19 cellular contexts compared by ENCODE assay signal in the genomic region with DNA sequence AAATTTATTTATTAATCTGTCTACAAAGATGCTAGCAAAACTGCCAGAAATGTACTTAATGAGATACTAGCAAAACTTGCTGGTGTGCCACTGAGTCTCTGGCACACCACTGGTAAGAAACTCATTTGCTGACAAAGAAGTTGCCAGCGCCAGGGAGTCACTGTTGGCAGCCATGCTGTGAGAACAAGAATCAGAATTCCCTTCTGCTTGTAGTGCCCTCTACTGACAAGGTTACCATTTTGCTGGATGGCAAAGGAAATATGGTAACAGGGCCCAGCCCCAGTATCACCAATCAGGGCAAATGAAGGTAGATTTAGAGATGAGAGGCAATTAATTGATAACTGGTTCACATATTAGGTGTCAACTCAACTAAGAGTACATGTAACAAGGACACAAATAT.
"Had no signal": no experiment of that assay in that cellular context is flagged by ENCODE, and none has a peak within 500 bp of the region (broad histone marks: within the 10 kb centered on the region; RNA-seq: fewer than 3 reads in every experiment).

No MANE protein-coding gene starts in this region.

- ATAC-seq: activated naive CD8-positive, alpha-beta T cell treated with anti-CD3 and anti-CD28 coated beads, Interleukin-2, amount 50 U/mL, for 24 hours; effector memory CD8-positive, alpha-beta T cell; gastrocnemius medialis; heart left ventricle; left colon; lower lobe of right lung; sciatic nerve; stimulated activated naive CD8-positive, alpha-beta T cell treated with anti-CD3 and anti-CD28 coated beads, Interleukin-15, Interleukin-2, amounts not matched to agents 100 U/mL and 50 U/mL, for 24 hours had no signal

- H3K27ac Mint-ChIP-seq: activated naive CD4-positive, alpha-beta T cell treated with anti-CD3 and anti-CD28 coated beads for 36 hours; activated naive CD8-positive, alpha-beta T cell treated with anti-CD3 and anti-CD28 coated beads, Interleukin-2, amount 50 U/mL, for 24 hours; activated T-helper 2 cell treated with anti-CD3 and anti-CD28 coated beads, Interferon-gamma antibody, Interleukin-2, Interleukin-4, amounts not matched to agents 10 μg/mL and 5 μg/mL and 100 μg/mL, durations not matched to agents 14 hours and 24 hours and 36 hours; dendritic cell treated with granulocyte-macrophage colony-stimulating factor and Interleukin-4, amounts not matched to agents 40 ng/mL and 50 ng/mL, for 4 days; effector memory CD8-positive, alpha-beta T cell; mesothelial cell of epicardium had no signal

- H3K27me3 ChIP-seq: ascending aorta, breast epithelium, gastrocnemius medialis, heart left ventricle, transverse colon, vagina had no signal

- H3K27ac ChIP-seq: ascending aorta, breast epithelium, gastrocnemius medialis, heart left ventricle, lower lobe of right lung, transverse colon, vagina had no signal

- H3K36me3 Mint-ChIP-seq: mesothelial cell of epicardium had no signal

- H3K36me3 ChIP-seq: ascending aorta, breast epithelium, gastrocnemius medialis, heart left ventricle, lower lobe of right lung, transverse colon, vagina had no signal

- H3K27me3 Mint-ChIP-seq: activated naive CD8-positive, alpha-beta T cell treated with anti-CD3 and anti-CD28 coated beads, Interleukin-2, amount 50 U/mL, for 24 hours; dendritic cell treated with granulocyte-macrophage colony-stimulating factor and Interleukin-4, amounts not matched to agents 40 ng/mL and 50 ng/mL, for 4 days; effector memory CD8-positive, alpha-beta T cell had no signal

- H3K4me1 ChIP-seq: ascending aorta, breast epithelium, gastrocnemius medialis, heart left ventricle, lower lobe of right lung, transverse colon, vagina had no signal

- DNase-seq: activated CD4-positive, alpha-beta T cell treated with anti-CD3 and anti-CD28 coated beads, Interleukin-2, amount 50 U/mL, for 4 hours; activated CD4-positive, CD25-positive, alpha-beta regulatory T cell treated with anti-CD3 and anti-CD28 coated beads, Interleukin-2, amount 50 U/mL, for 72 hours; activated naive CD4-positive, alpha-beta T cell treated with anti-CD3 and anti-CD28 coated beads for 36 hours; activated naive CD8-positive, alpha-beta T cell treated with anti-CD3 and anti-CD28 coated beads, Interleukin-2, amount 50 U/mL, for 24 hours; activated T-cell treated with anti-CD3 and anti-CD28 coated beads, Interleukin-2, amount 50 U/mL, for 1 hour; effector memory CD8-positive, alpha-beta T cell; gastrocnemius medialis; heart left ventricle; left colon; lower lobe of right lung; stimulated activated naive CD8-positive, alpha-beta T cell treated with anti-CD3 and anti-CD28 coated beads, Interleukin-15, Interleukin-2, amounts not matched to agents 100 U/mL and 50 U/mL, for 24 hours; transverse colon had no signal

- H3K9me3 ChIP-seq: ascending aorta, gastrocnemius medialis, lower lobe of right lung, vagina had no signal

- H3K4me1 Mint-ChIP-seq: activated naive CD8-positive, alpha-beta T cell treated with anti-CD3 and anti-CD28 coated beads, Interleukin-2, amount 50 U/mL, for 24 hours; mesothelial cell of epicardium had no signal

- H3K4me3 ChIP-seq: ascending aorta, breast epithelium, gastrocnemius medialis, heart left ventricle, lower lobe of right lung, transverse colon, vagina had no signal

- H3K4me3 Mint-ChIP-seq: activated naive CD4-positive, alpha-beta T cell treated with anti-CD3 and anti-CD28 coated beads for 36 hours; activated naive CD8-positive, alpha-beta T cell treated with anti-CD3 and anti-CD28 coated beads, Interleukin-2, amount 50 U/mL, for 24 hours; dendritic cell treated with granulocyte-macrophage colony-stimulating factor and Interleukin-4, amounts not matched to agents 40 ng/mL and 50 ng/mL, for 4 days; effector memory CD8-positive, alpha-beta T cell; mesothelial cell of epicardium had no signal
